ENCODE assay signal across 9 cellular contexts in genomic region chr1:159946242-159947187, GRCh38. TPM values are rescaled to one million over a fixed set of nuclear protein-coding genes. Genes with fewer than 3 reads are reported as not detected.
DNase-seq lines count a peak whose midpoint lies in the region; ATAC-seq and TF ChIP-seq lines count a peak whose summit lies in the region.
"Had no signal": no experiment of that assay in that cellular context is flagged by ENCODE, and none has a peak within 500 bp of the region (broad histone marks: within the 10 kb centered on the region; RNA-seq: fewer than 3 reads in every experiment).

No MANE protein-coding gene starts in this region.

- H3K27me3 Mint-ChIP-seq in activated T-cell treated with anti-CD3 and anti-CD28 coated beads, Interleukin-2, amount 50 U/mL, for 4 hours (ENCODE audit: low read depth) = peaks cover 38% of the 10 kb centered on the region
- peaks cover 51% of the 10 kb centered on the region for H3K27me3 Mint-ChIP-seq in activated naive CD8-positive, alpha-beta T cell treated with anti-CD3 and anti-CD28 coated beads, Interleukin-2, amount 10 ng/mL, durations not matched to agents 7 days and 5 days

- no peaks in the 10 kb centered on the region for H3K27me3 ChIP-seq in thyroid gland

- H3K4me1 ChIP-seq in thyroid gland = peaks cover 26 to 43% of the 10 kb centered on the region in 2 donors

- no peaks in the 10 kb centered on the region for H3K9me3 Mint-ChIP-seq in activated T-cell treated with anti-CD3 and anti-CD28 coated beads, Interleukin-2, amount 50 U/mL, for 4 hours
- no peaks in the 10 kb centered on the region for H3K9me3 Mint-ChIP-seq in activated naive CD8-positive, alpha-beta T cell treated with anti-CD3 and anti-CD28 coated beads, Interleukin-2, amount 10 ng/mL, durations not matched to agents 7 days and 5 days

- H3K36me3 ChIP-seq in thyroid gland = no peaks in the 10 kb centered on the region

- H3K4me3 Mint-ChIP-seq in activated T-cell treated with anti-CD3 and anti-CD28 coated beads, Interleukin-2, amount 50 U/mL, for 4 hours = peak overlapping the region; percentile 71
- H3K4me3 Mint-ChIP-seq in activated naive CD8-positive, alpha-beta T cell treated with anti-CD3 and anti-CD28 coated beads, Interleukin-2, amount 10 ng/mL, durations not matched to agents 7 days and 5 days = peak overlapping the region; percentile 33

- H3K27ac Mint-ChIP-seq in activated naive CD8-positive, alpha-beta T cell treated with anti-CD3 and anti-CD28 coated beads, Interleukin-2, amount 10 ng/mL, durations not matched to agents 7 days and 5 days = no peak overlapping the region

- TF ChIP-seq POLR2A in thyroid gland (IDR thresholded peaks at IDR 0.05) = peak in 1 of 2 donors; percentile 45

- no peak for ATAC-seq in activated T-cell treated with anti-CD3 and anti-CD28 coated beads, Interleukin-2, amount 50 U/mL, for 4 hours
- no peak for ATAC-seq in activated naive CD8-positive, alpha-beta T cell treated with anti-CD3 and anti-CD28 coated beads, Interleukin-2, amount 10 ng/mL, durations not matched to agents 7 days and 5 days (ENCODE audit: low read depth)
- ATAC-seq in HG03159 (IDR thresholded peaks at IDR 0.05; ENCODE audit: unreplicated experiment) (no peak), HG02623 (IDR thresholded peaks at IDR 0.05; ENCODE audit: unreplicated experiment) (no peak)

- WGBS in thyroid gland, 2 donors = 42 to 43% methylated on average over 8 to 9 of the region's 9 CpGs

- no peak for TF ChIP-seq CTCF in thyroid gland (IDR thresholded peaks at IDR 0.05)

- H3K4me1 Mint-ChIP-seq in activated T-cell treated with anti-CD3 and anti-CD28 coated beads, Interleukin-2, amount 50 U/mL, for 4 hours (ENCODE audit: low read depth) = peaks cover 8% of the 10 kb centered on the region
- H3K4me1 Mint-ChIP-seq in activated naive CD8-positive, alpha-beta T cell treated with anti-CD3 and anti-CD28 coated beads, Interleukin-2, amount 10 ng/mL, durations not matched to agents 7 days and 5 days = peaks cover 10% of the 10 kb centered on the region

- peak overlapping the region in 1 of 3 donors; percentile 43 for H3K4me3 ChIP-seq in thyroid gland (replicated peaks in 1 of 3)

- H3K9me3 ChIP-seq in thyroid gland = no peaks in the 10 kb centered on the region

- peak overlapping the region; percentile 36 to 65 (median 62) for H3K27ac ChIP-seq in thyroid gland

- POLR2A ChIA-PET in activated naive CD8-positive, alpha-beta T cell treated with anti-CD3 and anti-CD28 coated beads, Interleukin-2, amount 10 ng/mL, durations not matched to agents 7 days and 5 days (lab: Charles Lee) = interaction anchor here (1.3 kb wide), 1 partner anchor 99 kb away, joined by 3 read pairs; no protein-coding TSS in a partner anchor

- H3K36me3 Mint-ChIP-seq in activated T-cell treated with anti-CD3 and anti-CD28 coated beads, Interleukin-2, amount 50 U/mL, for 4 hours (ENCODE audit: insufficient read depth) = no peaks in the 10 kb centered on the region
- no peaks in the 10 kb centered on the region for H3K36me3 Mint-ChIP-seq in activated naive CD8-positive, alpha-beta T cell treated with anti-CD3 and anti-CD28 coated beads, Interleukin-2, amount 10 ng/mL, durations not matched to agents 7 days and 5 days

- intact Hi-C loops in thyroid gland (cut with DNase I) = no loop called here

- no peak for DNase-seq in activated T-cell treated with anti-CD3 and anti-CD28 coated beads, Interleukin-2, amount 50 U/mL, for 4 hours
- DNase-seq in activated T-cell treated with anti-CD3 and anti-CD28 coated beads for 4 hours (no peak), islet precursor cell (peak; percentile 47), thyroid gland (no peak), SW 1271 (lab: John Stamatoyannopoulos, UW) (no peak)
- no peak for DNase-seq in activated naive CD8-positive, alpha-beta T cell treated with anti-CD3 and anti-CD28 coated beads, Interleukin-2, amount 10 ng/mL, durations not matched to agents 7 days and 5 days
- DNase-seq: AML-193 had no signal

RNA-seq across cellular contexts. Expression of gene IGSF9, which starts 1.1 kb away (rescaled TPM):
- total RNA-seq in activated T-cell treated with anti-CD3 and anti-CD28 coated beads, Interleukin-2, amount 50 U/mL, for 4 hours = under 1 TPM; 0.11 to 0.20 (median 0.16) TPM
- total RNA-seq in activated naive CD8-positive, alpha-beta T cell treated with anti-CD3 and anti-CD28 coated beads, Interleukin-2, amount 10 ng/mL, durations not matched to agents 7 days and 5 days = not detected
- total RNA-seq in thyroid gland = 1 to 10 TPM in 3 of 4 donors, under 1 TPM in 1; 0.71 to 1.9 (median 1.4) TPM

RNA-seq across cellular contexts. Expression of gene SLAMF9, which starts 7.5 kb away (rescaled TPM):
- total RNA-seq in activated T-cell treated with anti-CD3 and anti-CD28 coated beads, Interleukin-2, amount 50 U/mL, for 4 hours = not detected
- total RNA-seq in activated naive CD8-positive, alpha-beta T cell treated with anti-CD3 and anti-CD28 coated beads, Interleukin-2, amount 10 ng/mL, durations not matched to agents 7 days and 5 days = not detected
- not detected for total RNA-seq in thyroid gland

RNA-seq across cellular contexts. Expression of gene TAGLN2, which starts 21.2 kb away (rescaled TPM):
- total RNA-seq in activated T-cell treated with anti-CD3 and anti-CD28 coated beads, Interleukin-2, amount 50 U/mL, for 4 hours = 100 to 1,000 TPM; 338 to 362 (median 353) TPM
- total RNA-seq in activated naive CD8-positive, alpha-beta T cell treated with anti-CD3 and anti-CD28 coated beads, Interleukin-2, amount 10 ng/mL, durations not matched to agents 7 days and 5 days = 100 to 1,000 TPM; 384 to 388 TPM
- total RNA-seq in thyroid gland = 100 to 1,000 TPM; 104 to 170 (median 151) TPM

RNA-seq across cellular contexts. Expression of gene CFAP45, which starts 46.5 kb away (rescaled TPM):
- 1 to 10 TPM in 1 of 3 donors, under 1 TPM in 2; 0.82 to 1.2 (median 0.82) TPM for total RNA-seq in activated T-cell treated with anti-CD3 and anti-CD28 coated beads, Interleukin-2, amount 50 U/mL, for 4 hours
- 1 to 10 TPM; 1.3 to 1.6 TPM for total RNA-seq in activated naive CD8-positive, alpha-beta T cell treated with anti-CD3 and anti-CD28 coated beads, Interleukin-2, amount 10 ng/mL, durations not matched to agents 7 days and 5 days
- total RNA-seq in thyroid gland = under 1 TPM in 2 of 4 donors, not detected in 2; 0.56 to 0.94 TPM
